ENCODE assay signal across 5 cellular contexts in genomic region chr1:121318636-121319035, GRCh38.
DNase-seq lines count a peak whose midpoint lies in the region; ATAC-seq and TF ChIP-seq lines count a peak whose summit lies in the region.
"Not testable (repeated sequence)": the region's sequence is repeated elsewhere in the genome, so short reads cannot be mapped to it uniquely, and the experiment has no call there.

No MANE protein-coding gene starts in this region.

- H3K79me2 ChIP-seq in GM23338 (replicated peaks; ENCODE audit: insufficient read depth), result not testable (repeated sequence)

- H3K36me3 ChIP-seq in GM23338 (ENCODE audit: insufficient read depth); Panc1 (ENCODE audit: control insufficient read depth, insufficient read depth, low read length); upper lobe of right lung: not testable (repeated sequence)

- H4K20me1 ChIP-seq in GM23338 (replicated peaks; ENCODE audit: insufficient read depth), result not testable (repeated sequence)

- H3K27ac ChIP-seq in GM23338 (ENCODE audit: low read depth); Panc1 (ENCODE audit: low read length); upper lobe of right lung: not testable (repeated sequence)

- H3K9me2 ChIP-seq in GM23338 (ENCODE audit: insufficient read depth), result not testable (repeated sequence)

- H3K27ac Mint-ChIP-seq in GM23338, result not testable (repeated sequence)

- in situ Hi-C loops in Panc1 (cut with HindIII; ENCODE audit: low pct_unique_long_range_greater_than_20kb, low sequenced_read_pairs), result not testable (repeated sequence)

- not testable (repeated sequence) for TF ChIP-seq CTCF in GM23338 (conservative IDR thresholded peaks at IDR 0.05; ENCODE audit: low read depth in 2 of 2); Panc1 (IDR thresholded peaks at IDR 0.05); upper lobe of right lung (IDR thresholded peaks at IDR 0.05)

- not testable (repeated sequence) for H2AFZ ChIP-seq in GM23338

- POLR2A ChIA-PET in Panc1 (lab: Charles Lee), result not testable (repeated sequence)

- ATAC-seq in GM23338 (peak; percentile 80), Panc1 (peak; percentile 66), SK-N-SH treated with all-trans-retinoic acid at 6 μM for 48 hours (peak; percentile 65), left ventricle myocardium superior (peak; percentile 20), upper lobe of right lung (peak; percentile 56)

- not testable (repeated sequence) for H3K4me2 ChIP-seq in GM23338

- BruUV-seq in Panc1 (replicated peaks; lab: Mats Ljungman, UMichigan), result not testable (repeated sequence)

- not testable (repeated sequence) for H3K4me3 Mint-ChIP-seq in GM23338

- not testable (repeated sequence) for H3K36me3 Mint-ChIP-seq in GM23338 (ENCODE audit: low read depth)

- H3K27me3 ChIP-seq in GM23338 (ENCODE audit: insufficient read depth); Panc1 (ENCODE audit: control insufficient read depth, insufficient read depth, low read length); upper lobe of right lung: not testable (repeated sequence)

- not testable (repeated sequence) for DNase-seq in GM23338 (ENCODE audit: low spot score); Panc1 (ENCODE audit: low read depth, low spot score); left ventricle myocardium superior; upper lobe of right lung

- intact Hi-C loops in Panc1 (cut with micrococcal nuclease; ENCODE audit: unreplicated experiment); left ventricle myocardium superior (cut with micrococcal nuclease); upper lobe of right lung (cut with DNase I): not testable (repeated sequence)

- not testable (repeated sequence) for H3K9me3 Mint-ChIP-seq in GM23338

- not testable (repeated sequence) for H3K4me1 ChIP-seq in GM23338 (ENCODE audit: insufficient read depth); Panc1 (ENCODE audit: control insufficient read depth, insufficient read depth, low read length); upper lobe of right lung

- not testable (repeated sequence) for H3K9me3 ChIP-seq in Panc1 (ENCODE audit: control insufficient read depth, insufficient read depth, low read depth, low read length); upper lobe of right lung

- H3K27me3 Mint-ChIP-seq in GM23338 (ENCODE audit: insufficient read depth, low read depth, poor library complexity), result not testable (repeated sequence)

- H3F3A ChIP-seq in GM23338 (replicated peaks; ENCODE audit: low read depth), result not testable (repeated sequence)

- H3K4me3 ChIP-seq in GM23338; Panc1 (ENCODE audit: low read depth in 2 of 2, low read length in 2 of 2); upper lobe of right lung: not testable (repeated sequence)

- CTCF ChIA-PET in Panc1 (lab: Charles Lee), result not testable (repeated sequence)

- H3K4me1 Mint-ChIP-seq in GM23338, result not testable (repeated sequence)

Comparison
In these comparisons a context has a peak if more than half of its experiments do, and no peak if none do; other contexts are left out.
1. ATAC-seq: peak in every context shown above with its lines; median percentile 80 in GM23338; 66 in Panc1; 65 in SK-N-SH treated with all-trans-retinoic acid at 6 μM for 48 hours; 56 in upper lobe of right lung; 20 in left ventricle myocardium superior.